In the genomic region with DNA sequence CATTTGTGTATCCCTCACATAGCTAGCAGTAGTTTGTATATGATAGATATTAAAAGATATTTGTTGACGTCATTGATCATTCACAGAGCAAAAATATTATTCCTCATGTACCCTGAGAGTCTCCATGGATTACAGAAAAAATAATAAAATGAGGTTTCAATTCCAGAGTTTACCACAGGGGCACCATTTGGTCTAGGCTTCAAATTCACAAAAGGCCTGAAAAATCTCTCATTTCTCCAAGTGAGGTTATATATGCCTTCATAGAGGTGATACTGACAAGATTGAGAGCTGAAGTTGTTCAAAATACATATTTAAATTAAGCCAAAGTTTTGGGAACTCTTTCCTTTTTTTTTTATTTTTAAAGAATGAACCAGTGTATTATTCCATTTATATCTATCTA, we compare ENCODE assay signal across 15 cellular contexts. TPM values are rescaled to one million over a fixed set of nuclear protein-coding genes. Genes with fewer than 3 reads are reported as not detected.
DNase-seq lines count a peak whose midpoint lies in the region; ATAC-seq and TF ChIP-seq lines count a peak whose summit lies in the region.
"Had no signal": no experiment of that assay in that cellular context is flagged by ENCODE, and none has a peak within 500 bp of the region (broad histone marks: within the 10 kb centered on the region; RNA-seq: fewer than 3 reads in every experiment).

No MANE protein-coding gene starts in this region.

- no peaks in the 10 kb centered on the region for H3K36me3 Mint-ChIP-seq in endothelial cell (ENCODE audit: low read depth, unreplicated experiment)
- no peaks in the 10 kb centered on the region for H3K36me3 Mint-ChIP-seq in nephron (ENCODE audit: low read depth)

- H3K79me2 ChIP-seq in GM23248 (ENCODE audit: insufficient read depth), result no peaks in the 10 kb centered on the region

- H3K9me3 ChIP-seq in GM23248 (ENCODE audit: low read depth) (no peaks in the 10 kb centered on the region), right atrium auricular region (no peaks in the 10 kb centered on the region)

- no peak overlapping the region for H3K9ac ChIP-seq in GM23248

- H3K4me3 Mint-ChIP-seq in endothelial cell (ENCODE audit: unreplicated experiment) (no peak overlapping the region), nephron (no peak overlapping the region)

- peaks cover 18% of the 10 kb centered on the region for H3F3A ChIP-seq in GM23248 (ENCODE audit: insufficient read depth)

- H3K4me1 ChIP-seq in GM23248 (ENCODE audit: insufficient read depth) (peaks cover 30% of the 10 kb centered on the region), right atrium auricular region (peaks cover 0 to 8% of the 10 kb centered on the region in 2 donors)

- no peaks in the 10 kb centered on the region for H4K20me1 ChIP-seq in GM23248 (ENCODE audit: insufficient read depth)

- H3K36me3 ChIP-seq in GM23248 (ENCODE audit: low read depth), result no peaks in the 10 kb centered on the region
- H3K36me3 ChIP-seq in right atrium auricular region, result no peaks in the 10 kb centered on the region

- H3K27ac Mint-ChIP-seq in endothelial cell (ENCODE audit: unreplicated experiment), result no peak overlapping the region
- H3K27ac Mint-ChIP-seq in nephron, result peak overlapping the region in 2 of 3 experiments; percentile 73 to 91
- H3K27ac Mint-ChIP-seq: CD8-positive, alpha-beta memory T cell had no signal

- no peaks in the 10 kb centered on the region for H3K9me2 ChIP-seq in GM23248 (ENCODE audit: insufficient read depth)

- H3K27me3 Mint-ChIP-seq in endothelial cell (ENCODE audit: unreplicated experiment) (no peaks in the 10 kb centered on the region), nephron (ENCODE audit: low read depth) (no peaks in the 10 kb centered on the region)
- H3K27me3 Mint-ChIP-seq: CD8-positive, alpha-beta memory T cell had no signal

- H3K27me3 ChIP-seq in GM23248 (replicated peaks; ENCODE audit: insufficient read depth), result no peaks in the 10 kb centered on the region
- H3K27me3 ChIP-seq in right atrium auricular region, result no peaks in the 10 kb centered on the region

- H3K9me3 Mint-ChIP-seq in endothelial cell (ENCODE audit: unreplicated experiment), result no peaks in the 10 kb centered on the region
- no peaks in the 10 kb centered on the region for H3K9me3 Mint-ChIP-seq in nephron

- no peak overlapping the region for H3K27ac ChIP-seq in GM23248
- H3K27ac ChIP-seq in right atrium auricular region, result no peak overlapping the region

- ATAC-seq in GM21619 (IDR thresholded peaks at IDR 0.05; ENCODE audit: unreplicated experiment), result no peak
- no peak for ATAC-seq in HG03175 (IDR thresholded peaks at IDR 0.05; ENCODE audit: unreplicated experiment)

- no peak overlapping the region for H3K4me3 ChIP-seq in GM23248
- H3K4me3 ChIP-seq in right atrium auricular region, result no peak overlapping the region

- no peak overlapping the region for H3K4me2 ChIP-seq in GM23248 (ENCODE audit: unreplicated experiment)

- DNase-seq in GM23248 (peak; percentile 9), NAMALWA (ENCODE audit: low spot score) (peak; percentile 7), endothelial cell (ENCODE audit: low spot score) (no peak), right atrium auricular region (ENCODE audit: low spot score) (no peak)
- DNase-seq: C1 segment of cervical spinal cord; CD8-positive, alpha-beta memory T cell; Karpas-422; NCI-H1105; NCI-H2081; Right ventricle myocardium superior had no signal

- in situ Hi-C loops in GM23248 (cut with MboI), result no loop called here

- H2AFZ ChIP-seq in GM23248, result no peak overlapping the region

- H3K4me1 Mint-ChIP-seq in endothelial cell (ENCODE audit: unreplicated experiment) (no peaks in the 10 kb centered on the region), nephron (peaks cover 21% of the 10 kb centered on the region)

- TF ChIP-seq CTCF in endothelial cell (IDR thresholded peaks at IDR 0.05; ENCODE audit: unreplicated experiment), result peak; percentile 33
- TF ChIP-seq CTCF in nephron (IDR thresholded peaks at IDR 0.05; ENCODE audit: unreplicated experiment in 3 of 3), result no peak
- TF ChIP-seq CTCF in right atrium auricular region (IDR thresholded peaks at IDR 0.05), result no peak

- 65 to 70% methylated on average over 1 of the region's 1 CpG for WGBS in GM23248 (ENCODE audit: low coverage in 1 of 2, low lambda C conversion rate in 2 of 2, missing lambda C conversion rate in 2 of 2), 2 experiments

RNA-seq across cellular contexts. Expression of gene TMEM26, which starts 52.7 kb away (rescaled TPM):
- not detected in 2 replicates for total RNA-seq in GM23248 (2014; rRNA removed; shearing (Covaris generic))
- polyA plus RNA-seq in GM23248 (2016; fragmentation: Nextera tagmentation; extraction: Ambion mirVana), result 0.04 TPM in 2 replicates
- total RNA-seq in endothelial cell (ENCODE audit: unreplicated experiment) (0.15 TPM), right atrium auricular region (under 1 TPM; 0.08 to 0.11 TPM)
- total RNA-seq: A673; CD8-positive, alpha-beta memory T cell; NCI-H460 had no signal
- polyA plus RNA-seq: CD8-positive, alpha-beta memory T cell had no signal

Comparison
In these comparisons a context has a peak if more than half of its experiments do, and no peak if none do; other contexts are left out.
1. DNase-seq: peak in GM23248 (single experiment) and NAMALWA (single experiment); none in endothelial cell (single experiment) and right atrium auricular region (single experiment).